ENCODE assay signal across 9 cellular contexts in genomic region chr18:76351961-76352581, GRCh38.
DNase-seq lines count a peak whose midpoint lies in the region; ATAC-seq and TF ChIP-seq lines count a peak whose summit lies in the region.
"Had no signal": no experiment of that assay in that cellular context is flagged by ENCODE, and none has a peak within 500 bp of the region (broad histone marks: within the 10 kb centered on the region; RNA-seq: fewer than 3 reads in every experiment).

No MANE protein-coding gene starts in this region.

- no peak for ATAC-seq in HG03135 (IDR thresholded peaks at IDR 0.05; ENCODE audit: unreplicated experiment)

- peak overlapping the region; percentile 80 for H3K4me2 ChIP-seq in fibroblast of lung (ENCODE audit: extremely low read depth, insufficient read depth, low read length)

- no peaks in the 10 kb centered on the region for H3K27me3 ChIP-seq in fibroblast of lung (ENCODE audit: control insufficient read depth, insufficient read depth, low read length)

- no peak overlapping the region for H3K27ac ChIP-seq in fibroblast of lung (ENCODE audit: insufficient read depth, low read length)
- H3K27ac ChIP-seq: skin epidermis had no signal

- peak overlapping the region in 2 of 4 experiments; percentile 36 to 37 for H3K4me3 ChIP-seq in fibroblast of lung (replicated peaks in 1 of 4; ENCODE audit: control extremely low read depth in 1 of 4, insufficient read depth in 1 of 4, low read depth in 3 of 4, low read length in 4 of 4)
- H3K4me3 ChIP-seq: skin epidermis had no signal

- peaks cover 3% of the 10 kb centered on the region for H3K4me1 ChIP-seq in fibroblast of lung (ENCODE audit: control insufficient read depth, extremely low read depth, insufficient read depth, low read length)

- TF ChIP-seq CTCF in fibroblast of lung (conservative IDR thresholded peaks at IDR 0.05 in 1 of 2, IDR thresholded peaks at IDR 0.05 in 1 of 2; ENCODE audit: low read depth in 1 of 2, low read length in 2 of 2) = no peak

- no peaks in the 10 kb centered on the region for H4K20me1 ChIP-seq in fibroblast of lung (ENCODE audit: control insufficient read depth, extremely low read depth, insufficient read depth, low read length)

- no peaks in the 10 kb centered on the region for H3K79me2 ChIP-seq in fibroblast of lung (ENCODE audit: control insufficient read depth, insufficient read depth, low read length)

- H3K9ac ChIP-seq in fibroblast of lung (ENCODE audit: insufficient read depth, low read length) = no peak overlapping the region

- no peaks in the 10 kb centered on the region for H3K36me3 ChIP-seq in fibroblast of lung (ENCODE audit: control insufficient read depth, insufficient read depth, low read length)

- DNase-seq in GM03348 (ENCODE audit: low spot score) (peak; percentile 94), NCI-H69 (lab: John Stamatoyannopoulos, UW) (peak; percentile 98), fibroblast of lung (ENCODE audit: low read depth in 2 of 2) (peak; percentile 66 to 93), pulmonary artery endothelial cell (ENCODE audit: low read depth, low spot score) (peak; percentile 15), NOMO-1 (lab: John Stamatoyannopoulos, UW; ENCODE audit: unreplicated experiment in 2 of 2) (no peak)
- DNase-seq in stimulated activated naive CD4-positive, alpha-beta T cell (lab: John Stamatoyannopoulos, UW) = no peak
- DNase-seq in activated effector memory CD4-positive, alpha-beta T cell treated with anti-CD3 and anti-CD28 coated beads, Interleukin-2, amount 50 U/mL, for 16 hours = no peak

- peak overlapping the region; percentile 5 for H2AFZ ChIP-seq in fibroblast of lung (ENCODE audit: low read length)

- no peaks in the 10 kb centered on the region for H3K9me3 ChIP-seq in fibroblast of lung (ENCODE audit: control insufficient read depth, insufficient read depth, low read depth, low read length)

Comparison
In these comparisons a context has a peak if more than half of its experiments do, and no peak if none do; other contexts are left out.
1. DNase-seq: peak in GM03348 (single experiment), NCI-H69 (single experiment), fibroblast of lung (2 of 2) and pulmonary artery endothelial cell (single experiment); none in NOMO-1 (0 of 2), stimulated activated naive CD4-positive, alpha-beta T cell (0 of 6) and activated effector memory CD4-positive, alpha-beta T cell treated with anti-CD3 and anti-CD28 coated beads, Interleukin-2, amount 50 U/mL, for 16 hours (single experiment).